ENCODE assay signal across 8 cellular contexts in the genomic region with DNA sequence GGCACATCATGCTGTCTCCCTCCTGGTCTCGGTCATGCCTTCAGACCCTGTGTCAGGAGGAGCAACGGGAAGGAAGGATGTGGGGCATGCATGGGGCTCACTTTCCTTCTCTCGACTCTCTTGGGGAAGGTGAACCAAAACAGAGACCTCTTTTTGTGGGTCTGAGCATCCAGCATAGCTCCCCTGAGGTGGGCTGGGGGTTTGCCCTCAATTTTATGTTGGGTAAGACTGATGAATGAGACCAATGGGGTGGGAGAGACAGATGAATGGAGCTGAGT. TPM values are rescaled to one million over a fixed set of nuclear protein-coding genes. Genes with fewer than 3 reads are reported as not detected.
A peak's percentile ranks its signal among the peaks of the same experiment; 100 is the strongest.
DNase-seq lines count a peak whose midpoint lies in the region; ATAC-seq and TF ChIP-seq lines count a peak whose summit lies in the region.

No MANE protein-coding gene starts in this region.

- ATAC-seq in HG03280 (IDR thresholded peaks at IDR 0.05; ENCODE audit: unreplicated experiment) (peak; percentile 28), sciatic nerve (peak; percentile 36)

- H3K36me3 Mint-ChIP-seq in activated naive CD4-positive, alpha-beta T cell treated with anti-CD3 and anti-CD28 coated beads for 36 hours (ENCODE audit: low read depth): peaks cover 21% of the 10 kb centered on the region

- H2BK5ac ChIP-seq in mesendoderm (ENCODE audit: low read length): no peak overlapping the region

- WGBS in mesendoderm (ENCODE audit: extremely low coverage, insufficient coverage, low lambda C conversion rate): no CpG with 5 or more reads among the region's 3 CpGs

- H2AK5ac ChIP-seq in mesendoderm (ENCODE audit: low read length): no peak overlapping the region

- peak overlapping the region; percentile 45 to 62 (median 46) for H3K4me3 ChIP-seq in breast epithelium
- H3K4me3 ChIP-seq in mesendoderm (ENCODE audit: low read length): no peak overlapping the region

- H3K36me3 ChIP-seq in breast epithelium (no peaks in the 10 kb centered on the region), mesendoderm (ENCODE audit: control insufficient read depth, insufficient read depth, low read length) (no peaks in the 10 kb centered on the region)

- H3K4me2 ChIP-seq in mesendoderm (ENCODE audit: low read length): no peak overlapping the region

- no peaks in the 10 kb centered on the region for H3K27me3 Mint-ChIP-seq in activated naive CD4-positive, alpha-beta T cell treated with anti-CD3 and anti-CD28 coated beads for 36 hours (ENCODE audit: low read depth)

- H3K4me1 ChIP-seq in breast epithelium: no peaks in the 10 kb centered on the region
- peaks cover 2% of the 10 kb centered on the region for H3K4me1 ChIP-seq in mesendoderm (ENCODE audit: control insufficient read depth, low read depth, low read length)

- H3K79me2 ChIP-seq in mesendoderm (ENCODE audit: control insufficient read depth, insufficient read depth, low read length): no peaks in the 10 kb centered on the region

- H4K5ac ChIP-seq in mesendoderm (ENCODE audit: low read length): no peak overlapping the region

- no peaks in the 10 kb centered on the region for H3K9me3 Mint-ChIP-seq in activated naive CD4-positive, alpha-beta T cell treated with anti-CD3 and anti-CD28 coated beads for 36 hours

- H3K4me3 Mint-ChIP-seq in activated naive CD4-positive, alpha-beta T cell treated with anti-CD3 and anti-CD28 coated beads for 36 hours: peak overlapping the region; percentile 97

- no peak overlapping the region for H3K9ac ChIP-seq in mesendoderm (ENCODE audit: low read length)

- peak; percentile 15 for DNase-seq in activated naive CD4-positive, alpha-beta T cell treated with anti-CD3 and anti-CD28 coated beads for 36 hours
- DNase-seq in activated naive CD4-positive, alpha-beta T cell (lab: John Stamatoyannopoulos, UW): no peak
- DNase-seq in breast epithelium (ENCODE audit: low spot score in 2 of 2) (no peak), sciatic nerve (ENCODE audit: low spot score) (no peak), NCI-H82 (lab: John Stamatoyannopoulos, UW) (no peak), mesendoderm (no peak), posterior cingulate gyrus (no peak)

- H2BK120ac ChIP-seq in mesendoderm (ENCODE audit: low read depth, low read length): no peak overlapping the region

- H3K4me1 Mint-ChIP-seq in activated naive CD4-positive, alpha-beta T cell treated with anti-CD3 and anti-CD28 coated beads for 36 hours (ENCODE audit: low read depth): peaks cover 59% of the 10 kb centered on the region

- no peaks in the 10 kb centered on the region for H3K27me3 ChIP-seq in breast epithelium
- H3K27me3 ChIP-seq in mesendoderm (ENCODE audit: insufficient read depth, low read length, poor library complexity): no peaks in the 10 kb centered on the region

- no peak for TF ChIP-seq CTCF in breast epithelium (IDR thresholded peaks at IDR 0.05)

- H3K27ac Mint-ChIP-seq in activated naive CD4-positive, alpha-beta T cell treated with anti-CD3 and anti-CD28 coated beads for 36 hours: peak overlapping the region; percentile 99

- H3K18ac ChIP-seq in mesendoderm (ENCODE audit: low read length): no peak overlapping the region

- peak overlapping the region; percentile 78 to 82 for H3K27ac ChIP-seq in breast epithelium
- H3K27ac ChIP-seq in mesendoderm (ENCODE audit: low read depth, low read length): no peak overlapping the region

- TF ChIP-seq POLR2A in breast epithelium (IDR thresholded peaks at IDR 0.05): no peak

- no peak overlapping the region for H4K8ac ChIP-seq in mesendoderm (ENCODE audit: low read depth, low read length)

- H3K79me1 ChIP-seq in mesendoderm (ENCODE audit: low read length): no peaks in the 10 kb centered on the region

- no peak overlapping the region for H3K23ac ChIP-seq in mesendoderm (ENCODE audit: low read length)

- no peaks in the 10 kb centered on the region for H3K9me3 ChIP-seq in breast epithelium

- H3K4ac ChIP-seq in mesendoderm (ENCODE audit: low read depth, low read length): no peak overlapping the region

- intact Hi-C loops in activated naive CD4-positive, alpha-beta T cell treated with anti-CD3 and anti-CD28 coated beads for 36 hours (cut with micrococcal nuclease): loop anchor here (1.0 to 5.0 kb wide), 6 partner anchors 13 to 1458 kb away; partner anchors contain the start of genes BBIP1, SHOC2 and TCF7L2
- intact Hi-C loops in breast epithelium (cut with DNase I; ENCODE audit: low total_unique reads): no loop called here
- intact Hi-C loops in sciatic nerve (cut with DNase I): no loop called here
- intact Hi-C loops in posterior cingulate gyrus (cut with DNase I): no loop called here

- H2BK15ac ChIP-seq in mesendoderm (replicated peaks; ENCODE audit: low read depth): no peak overlapping the region

- CTCF ChIA-PET in activated naive CD4-positive, alpha-beta T cell treated with anti-CD3 and anti-CD28 coated beads for 36 hours (lab: Charles Lee): interaction anchor here (0.6 to 1.7 kb wide), 6 partner anchors 11 to 96 kb away, joined by 3 to 8 read pairs (median 4); no protein-coding TSS in a partner anchor

- no peak overlapping the region for H3K56ac ChIP-seq in mesendoderm (ENCODE audit: low read length)

RNA-seq across cellular contexts. Expression of gene ACSL5, which starts 2.6 kb away (rescaled TPM):
- total RNA-seq in activated naive CD4-positive, alpha-beta T cell treated with anti-CD3 and anti-CD28 coated beads for 36 hours: 10 to 100 TPM; 22.1 to 22.9 TPM
- total RNA-seq in breast epithelium: 10 to 100 TPM; 13.3 to 31.8 (median 15.8) TPM
- total RNA-seq in sciatic nerve: 11.3 TPM
- 0.20 TPM for polyA plus RNA-seq in mesendoderm (2013, experiment 1 of 2)
- 0.13 TPM for polyA plus RNA-seq in mesendoderm (2013, experiment 2 of 2)
